ENCODE assay signal across 8 cellular contexts in genomic region chr1:35637401-35637809, GRCh38. TPM values are rescaled to one million over a fixed set of nuclear protein-coding genes. Genes with fewer than 3 reads are reported as not detected.
DNase-seq lines count a peak whose midpoint lies in the region; ATAC-seq, FAIRE-seq and TF ChIP-seq lines count a peak whose summit lies in the region.

No MANE protein-coding gene starts in this region.

- BruUV-seq in K562 (replicated peaks; lab: Mats Ljungman, UMichigan) = no TSS peak

- in situ Hi-C loops in K562 (cut with MboI) = no loop called here

- H3K36me3 ChIP-seq in K562 (ENCODE audit: control insufficient read depth, insufficient read depth, low read length) (peaks cover 47% of the 10 kb centered on the region), lower lobe of right lung (peaks cover 39% of the 10 kb centered on the region)

- peak overlapping the region in 1 of 2 experiments; percentile 77; a peak in 3 of 4 replicates for H3K9ac ChIP-seq in K562 (ENCODE audit: insufficient read depth in 1 of 2, low read depth in 2 of 2, low read length in 2 of 2)

- no peak for TF ChIP-seq POLR2A in K562 (conservative IDR thresholded peaks at IDR 0.05)

- no peaks in the 10 kb centered on the region for H3K9me3 ChIP-seq in K562 (replicated peaks; ENCODE audit: control insufficient read depth, insufficient read depth, low read depth, low read length)
- H3K9me3 ChIP-seq in lower lobe of right lung = no peaks in the 10 kb centered on the region

- no peaks in the 10 kb centered on the region for H3K27me3 ChIP-seq in K562 (ENCODE audit: control insufficient read depth in 2 of 2, insufficient read depth in 2 of 2, low read length in 2 of 2)
- no peaks in the 10 kb centered on the region for H3K27me3 ChIP-seq in lower lobe of right lung (ENCODE audit: low read depth)

- H3K4me3 ChIP-seq in K562 (peak overlapping the region; percentile 38), lower lobe of right lung (peak overlapping the region; percentile 45)

- ATAC-seq in K562 (no peak), lower lobe of right lung (no peak), HG03045 (IDR thresholded peaks at IDR 0.05; ENCODE audit: unreplicated experiment) (no peak), GM21367 (IDR thresholded peaks at IDR 0.05; ENCODE audit: unreplicated experiment) (no peak)

- no peak for FAIRE-seq in K562 (lab: Jason Lieb, UNC)

- POLR2A ChIA-PET in K562 (lab: Yijun Ruan, JAX) = interaction anchor here (0.5 to 2.4 kb wide), 8 partner anchors 8 to 90 kb away, joined by 3 to 20 read pairs (median 3); no protein-coding TSS in a partner anchor

- peak; percentile 59 for TF ChIP-seq EP300 in K562 (IDR thresholded peaks at IDR 0.05; ENCODE audit: low read length)

- DNase-seq in NCI-H2196 (lab: John Stamatoyannopoulos, UW; ENCODE audit: unreplicated experiment) (peak; percentile 47), NCI-H2196 treated with DMSO at 0.1 percent for 48 hours (lab: John Stamatoyannopoulos, UW; ENCODE audit: unreplicated experiment) (no peak), MV-4-11 (lab: John Stamatoyannopoulos, UW) (peak; percentile 78), K562 (ENCODE audit: extremely low read depth in 1 of 4, low spot score in 3 of 4) (peak in 2 of 4 experiments; percentile 56), lower lobe of right lung (no peak)
- no peak for DNase-seq in stimulated activated CD8-positive, alpha-beta memory T cell treated with anti-CD3 and anti-CD28 coated beads, Interleukin-4, amount 100 ng/mL, for 48 hours

- 0 out of 2 replicates have a peak overlapping the region, but pooled peaks have one; percentile 3 for H2AFZ ChIP-seq in K562 (ENCODE audit: low read depth, low read length)

- intact Hi-C loops in K562 (cut with micrococcal nuclease) (no loop called here), lower lobe of right lung (cut with DNase I) (no loop called here)

- H4K20me1 ChIP-seq in K562 (replicated peaks; ENCODE audit: control insufficient read depth, insufficient read depth, low read length) = no peaks in the 10 kb centered on the region

- H3K9me1 ChIP-seq in K562 (ENCODE audit: control insufficient read depth, insufficient read depth, low read length) = no peaks in the 10 kb centered on the region

- H3K79me2 ChIP-seq in K562 (ENCODE audit: control insufficient read depth, insufficient read depth, low read length) = peaks cover 88% of the 10 kb centered on the region

- H3K4me2 ChIP-seq in K562 (ENCODE audit: insufficient read depth, low read length) = peak overlapping the region; percentile 81

- TF ChIP-seq CTCF in K562 (IDR thresholded peaks at IDR 0.05 in 2 of 3, conservative IDR thresholded peaks at IDR 0.05 in 1 of 3; ENCODE audit: insufficient read depth in 2 of 3, low read depth in 1 of 3, low read length in 3 of 3) = no peak
- no peak for TF ChIP-seq CTCF in lower lobe of right lung (IDR thresholded peaks at IDR 0.05)

- WGBS in K562 (ENCODE audit: insufficient coverage, low coverage, missing lambda C conversion rate) = 0% methylated on average over 1 of the region's 1 CpG

- TF ChIP-seq RAD21 in K562 (CRISPR knock-in tag; conservative IDR thresholded peaks at IDR 0.05 in 1 of 2, IDR thresholded peaks at IDR 0.05 in 1 of 2) = no peak

- CTCF ChIA-PET in K562 (lab: Yijun Ruan, JAX; ENCODE audit: low intra/inter-chr PET ratio) = no interaction called here

- H3K4me1 ChIP-seq in K562 (replicated peaks in 1 of 2; ENCODE audit: control insufficient read depth in 2 of 2, insufficient read depth in 2 of 2, low read length in 2 of 2) = peaks cover 0 to under 1% of the 10 kb centered on the region in 2 experiments; a peak in 1 of 5 replicates
- H3K4me1 ChIP-seq in lower lobe of right lung = peaks cover 39% of the 10 kb centered on the region

- peak overlapping the region; percentile 80 for H3K27ac ChIP-seq in K562 (ENCODE audit: extremely low read depth, low read depth, low read length)
- H3K27ac ChIP-seq in lower lobe of right lung = peak overlapping the region; percentile 75

TF ChIP-seq in K562, 482 proteins besides CTCF, POLR2A, EP300 and RAD21 (continues in another document):
- TF ChIP-seq ZNF512 (tag; IDR thresholded peaks at IDR 0.05) (0 out of 2 replicates have a peak, but pooled peaks have one; percentile 10), CBX2 (IDR thresholded peaks at IDR 0.05; ENCODE audit: insufficient read depth, low read length, poor library complexity, severe bottlenecking) (no peak), ZNF174 (CRISPR knock-in tag; IDR thresholded peaks at IDR 0.05) (no peak), MAZ (CRISPR knock-in tag; conservative IDR thresholded peaks at IDR 0.05 in 1 of 2, IDR thresholded peaks at IDR 0.05 in 1 of 2) (0 out of 4 replicates have a peak, but pooled peaks of 1 of the 2 experiments have one; percentile 23), ARID4B (CRISPR knock-in tag; IDR thresholded peaks at IDR 0.05) (peak; percentile 16; the same call in 1 of the 2 replicates), CREM (IDR thresholded peaks at IDR 0.05; ENCODE audit: low read depth) (no peak), SMARCA4 (IDR thresholded peaks at IDR 0.05) (peak; percentile 77), NR2C1 (IDR thresholded peaks at IDR 0.05) (no peak), NR2C1 (tag; IDR thresholded peaks at IDR 0.05) (no peak), FOXM1 (IDR thresholded peaks at IDR 0.05; ENCODE audit: low read depth) (peak; percentile 97), FOXM1 (CRISPR knock-in tag; IDR thresholded peaks at IDR 0.05; ENCODE audit: low read depth) (no peak), ZKSCAN8 (CRISPR knock-in tag; IDR thresholded peaks at IDR 0.05) (no peak)

RNA-seq across cellular contexts. Expression of gene PSMB2, which starts 3.9 kb away (rescaled TPM):
- 31.2 and 38.1 TPM in 2 replicates for total RNA-seq in K562 (2011; cell fraction: chromatin; rRNA removed; ENCODE audit: low replicate concordance)
- total RNA-seq in K562 (2011; cell fraction: nucleolus; rRNA removed) = 24.7 and 27.5 TPM in 2 replicates
- 46.6 and 87.8 TPM in 2 replicates for total RNA-seq in K562 (2011; cell fraction: nucleoplasm; rRNA removed)
- 71.7 and 103 TPM in 2 replicates for total RNA-seq in K562 (2014; rRNA removed)
- total RNA-seq in K562 (2014; rRNA removed; fragmentation: Illumina TruSeq; extraction: Trizol) = 144 and 145 TPM in 2 replicates
- total RNA-seq in K562 (2015; rRNA removed; fragmentation: Illumina TruSeq; extraction: Trizol) = 140 and 155 TPM in 2 replicates
- 231 and 235 TPM in 2 replicates for total RNA-seq in K562 (2021)
- polyA plus RNA-seq in K562 (2011; rRNA removed) = 165 and 171 TPM in 2 replicates
- 180 and 190 TPM in 2 replicates for polyA plus RNA-seq in K562 (2011; cell fraction: cytosol; rRNA removed)
- polyA plus RNA-seq in K562 (2011; cell fraction: nucleus; rRNA removed) = 68.1 and 83.6 TPM in 2 replicates
- polyA plus RNA-seq in K562 (2012) = 147 and 203 TPM in 2 replicates
- polyA plus RNA-seq in K562 (2014; fragmentation: Illumina TruSeq; extraction: Trizol) = 283 and 321 TPM in 2 replicates
- polyA plus RNA-seq in K562 (2014; fragmentation: Nextera tagmentation; extraction: Ambion mirVana) = 100 to 1,000 TPM; 499 to 543 TPM
- 150 and 162 TPM in 2 replicates for polyA plus RNA-seq in K562 (2014; rRNA removed)
- polyA minus RNA-seq in K562 (2011; rRNA and poly(A)+ RNA removed) = 117 and 126 TPM in 2 replicates
- polyA minus RNA-seq in K562 (2011; cell fraction: cytosol; rRNA and poly(A)+ RNA removed) = 108 and 118 TPM in 2 replicates
- 13.2 and 23.4 TPM in 2 replicates for polyA minus RNA-seq in K562 (2011; cell fraction: nucleus; rRNA and poly(A)+ RNA removed)
- total RNA-seq in lower lobe of right lung = 44.9 TPM

Comparison
In these comparisons a context has a peak if more than half of its experiments do, and no peak if none do; other contexts are left out.
1. DNase-seq: peak in NCI-H2196 (single experiment) and MV-4-11 (single experiment); none in NCI-H2196 treated with DMSO at 0.1 percent for 48 hours (single experiment), lower lobe of right lung (single experiment) and stimulated activated CD8-positive, alpha-beta memory T cell treated with anti-CD3 and anti-CD28 coated beads, Interleukin-4, amount 100 ng/mL, for 48 hours (single experiment).